ENCODE assay signal across 1 cellular context in the genomic region with DNA sequence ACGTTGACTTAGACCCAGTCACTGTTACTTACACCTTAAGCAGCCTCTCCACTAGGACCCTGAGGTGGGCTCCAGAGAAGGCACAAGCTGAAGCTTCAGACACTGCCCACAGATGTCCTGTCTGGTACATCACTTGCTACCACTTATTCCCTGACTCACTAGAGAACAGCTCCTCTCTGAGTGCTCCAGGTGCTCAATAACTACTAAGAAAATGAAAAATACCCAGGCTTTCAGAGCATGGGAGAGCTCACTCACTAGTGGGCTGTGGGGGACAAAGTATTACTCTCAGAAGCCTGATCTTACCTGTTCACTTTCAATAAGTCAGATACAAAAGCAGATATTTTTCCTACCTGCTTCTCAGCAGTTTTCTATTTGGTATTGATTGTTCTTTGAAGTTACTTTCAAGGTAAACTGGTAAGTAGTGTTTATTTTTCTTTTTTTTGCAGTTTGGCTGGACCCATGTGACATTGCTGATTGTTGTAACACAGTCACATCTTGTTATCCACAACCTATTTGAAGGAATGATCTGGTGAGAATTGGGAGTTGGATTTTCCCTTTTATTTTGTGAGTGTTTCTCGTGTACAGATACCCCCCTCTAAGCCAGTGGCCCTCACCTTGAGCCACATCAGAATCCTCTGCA.
TF ChIP-seq lines count a peak whose summit lies in the region.

No MANE protein-coding gene starts in this region.

TF ChIP-seq in IMR-90, 13 proteins besides CTCF, POLR2A, EP300 and RAD21:
- no peak for TF ChIP-seq RCOR1 (IDR thresholded peaks at IDR 0.05; ENCODE audit: insufficient replicate concordance, low read length)
- TF ChIP-seq MAFK (IDR thresholded peaks at IDR 0.05; ENCODE audit: low read depth, low read length), result no peak
- TF ChIP-seq NFE2L2 (IDR thresholded peaks at IDR 0.05; ENCODE audit: low read depth, low read length), result no peak
- no peak for TF ChIP-seq CEBPB (IDR thresholded peaks at IDR 0.05; ENCODE audit: low read depth, low read length)
- no peak for TF ChIP-seq CHD1 (IDR thresholded peaks at IDR 0.05; ENCODE audit: low read depth, low read length)
TF ChIP-seq in IMR-90: peak in this region for 0.
